ENCODE assay signal across 8 cellular contexts in the genomic region with DNA sequence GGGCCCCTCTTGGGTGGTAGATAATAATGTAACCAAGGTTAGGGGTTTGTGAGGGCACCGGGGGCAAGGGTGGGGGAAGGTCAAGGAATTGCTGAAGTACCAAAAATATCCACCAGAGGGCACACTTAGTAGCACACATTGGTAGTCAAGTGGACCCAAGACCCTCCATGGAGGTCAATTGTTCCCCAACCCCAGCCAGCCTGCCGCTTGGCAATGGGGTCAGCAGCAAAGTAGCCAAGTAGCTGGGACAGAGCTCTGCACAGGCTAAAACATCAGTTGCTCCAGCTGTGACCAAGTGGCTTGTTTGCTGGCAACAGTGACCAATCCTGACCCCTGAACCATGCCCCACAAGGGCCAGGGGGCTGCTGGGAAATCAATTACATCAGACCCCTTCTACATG.
A peak's percentile ranks its signal among the peaks of the same experiment; 100 is the strongest.
DNase-seq lines count a peak whose midpoint lies in the region; TF ChIP-seq lines count a peak whose summit lies in the region.

No MANE protein-coding gene starts in this region.

- H3K4me1 Mint-ChIP-seq in type B pancreatic cell (ENCODE audit: unreplicated experiment): peaks cover 14% of the 10 kb centered on the region

- peak; percentile 63 for TF ChIP-seq CTCF in WI38 (IDR thresholded peaks at IDR 0.05; ENCODE audit: low read depth, low read length)
- TF ChIP-seq CTCF in type B pancreatic cell (conservative IDR thresholded peaks at IDR 0.05): peak; percentile 87

- DNase-seq in NCI-H748 (lab: John Stamatoyannopoulos, UW; ENCODE audit: unreplicated experiment): peak; percentile 26
- no peak for DNase-seq in NCI-H748 treated with DMSO at 0.1 percent for 48 hours (lab: John Stamatoyannopoulos, UW)
- peak; percentile 34 for DNase-seq in HT1080 (ENCODE audit: low read depth)
- peak; percentile 73 for DNase-seq in dermis blood vessel endothelial cell
- DNase-seq in lung microvascular endothelial cell (ENCODE audit: low read depth in 2 of 2): peak; percentile 48 to 57
- peak; percentile 67 for DNase-seq in type B pancreatic cell (ENCODE audit: extremely low spot score, unreplicated experiment)
- no peak for DNase-seq in NCI-H2029 treated with DMSO at 0.1 percent for 48 hours (lab: John Stamatoyannopoulos, UW)

- H3K9me3 Mint-ChIP-seq in type B pancreatic cell: no peaks in the 10 kb centered on the region

- H3K4me3 Mint-ChIP-seq in type B pancreatic cell: no peak overlapping the region

- H3K27me3 Mint-ChIP-seq in type B pancreatic cell: no peaks in the 10 kb centered on the region

- H3K27ac Mint-ChIP-seq in type B pancreatic cell: no peak overlapping the region

- H3K36me3 Mint-ChIP-seq in type B pancreatic cell: peaks cover 7% of the 10 kb centered on the region

- no peak overlapping the region for H3K4me3 ChIP-seq in WI38 (ENCODE audit: low read depth, low read length)

Comparison
In these comparisons a context has a peak if more than half of its experiments do, and no peak if none do; other contexts are left out.
1. DNase-seq: peak in NCI-H748 (single experiment), HT1080 (single experiment), dermis blood vessel endothelial cell (single experiment), lung microvascular endothelial cell (2 of 2) and type B pancreatic cell (single experiment); none in NCI-H748 treated with DMSO at 0.1 percent for 48 hours (single experiment) and NCI-H2029 treated with DMSO at 0.1 percent for 48 hours (single experiment).